8 cellular contexts compared by ENCODE assay signal in the genomic region with DNA sequence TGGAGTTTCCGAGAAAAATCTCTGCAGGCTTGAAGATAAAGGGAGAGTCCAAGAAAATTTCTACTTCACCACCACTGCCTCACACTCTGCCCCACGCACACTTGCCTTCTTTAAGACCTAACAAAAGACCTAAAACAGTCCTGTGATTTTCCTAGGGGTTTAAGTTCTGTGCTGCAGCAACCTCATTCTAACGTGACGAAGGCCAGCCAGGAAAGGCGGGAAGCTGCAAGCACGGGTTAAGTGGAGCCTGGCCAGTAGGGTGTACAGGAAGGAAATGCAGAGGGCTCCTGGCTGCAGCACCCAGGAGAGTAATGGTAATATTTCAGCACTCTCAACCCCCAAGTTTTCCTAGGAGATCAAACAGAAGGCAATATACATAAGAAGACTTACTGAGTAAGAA. TPM values are rescaled to one million over a fixed set of nuclear protein-coding genes. Genes with fewer than 3 reads are reported as not detected.
DNase-seq lines count a peak whose midpoint lies in the region; ATAC-seq and TF ChIP-seq lines count a peak whose summit lies in the region.

No MANE protein-coding gene starts in this region.

- ATAC-seq in Right ventricle myocardium inferior (peak; percentile 32), GM21619 (IDR thresholded peaks at IDR 0.05; ENCODE audit: unreplicated experiment) (no peak)

- TF ChIP-seq CTCF in choroid plexus epithelial cell (conservative IDR thresholded peaks at IDR 0.05; ENCODE audit: low read depth, low read length) (peak; percentile 4), tibial artery (IDR thresholded peaks at IDR 0.05) (no peak)

- intact Hi-C loops in Right ventricle myocardium inferior (cut with DNase I), result no loop called here
- intact Hi-C loops in cardiac septum (cut with DNase I), result no loop called here
- intact Hi-C loops in tibial artery (cut with DNase I; ENCODE audit: low total_unique reads), result no loop called here

- H3K9me3 ChIP-seq in tibial artery, result no peaks in the 10 kb centered on the region

- no peaks in the 10 kb centered on the region for H3K27me3 ChIP-seq in tibial artery

- H3K4me3 ChIP-seq in choroid plexus epithelial cell (ENCODE audit: low read depth, low read length) (peak overlapping the region; percentile 77), tibial artery (peak overlapping the region; percentile 76 to 88)

- no peaks in the 10 kb centered on the region for H3K36me3 ChIP-seq in tibial artery

- DNase-seq in Right ventricle myocardium inferior (ENCODE audit: missing footprints), result peak; percentile 66
- DNase-seq in cardiac septum (ENCODE audit: low spot score), result no peak
- DNase-seq in choroid plexus epithelial cell (ENCODE audit: low read depth), result peak; percentile 57
- DNase-seq in medulla oblongata (ENCODE audit: extremely low spot score), result peak; percentile 57
- peak; percentile 53 to 71 for DNase-seq in tibial artery
- no peak for DNase-seq in activated effector memory CD4-positive, alpha-beta T cell treated with Interleukin-2 at 50 U/mL for 16 hours
- no peak for DNase-seq in 8988T

- H3K27ac ChIP-seq in tibial artery, result peak overlapping the region; percentile 88 to 92

- peaks cover 3 to 27% (median 19%) of the 10 kb centered on the region in 4 donors for H3K4me1 ChIP-seq in tibial artery

RNA-seq across cellular contexts. Expression of a gene that starts 1.5 kb away (rescaled TPM):
- total RNA-seq in Right ventricle myocardium inferior, result 10.8 TPM
- 8.3 TPM for total RNA-seq in cardiac septum

Comparison
In these comparisons a context has a peak if more than half of its experiments do, and no peak if none do; other contexts are left out.
1. DNase-seq: peak in Right ventricle myocardium inferior (single experiment), choroid plexus epithelial cell (single experiment), medulla oblongata (single experiment) and tibial artery (2 of 2); none in cardiac septum (single experiment), activated effector memory CD4-positive, alpha-beta T cell treated with Interleukin-2 at 50 U/mL for 16 hours (single experiment) and 8988T (single experiment).